ENCODE assay signal across 9 cellular contexts in genomic region chr3:94336076-94336741, GRCh38.
DNase-seq lines count a peak whose midpoint lies in the region; ATAC-seq and TF ChIP-seq lines count a peak whose summit lies in the region.
"Had no signal": no experiment of that assay in that cellular context is flagged by ENCODE, and none has a peak within 500 bp of the region (broad histone marks: within the 10 kb centered on the region; RNA-seq: fewer than 3 reads in every experiment).

No MANE protein-coding gene starts in this region.

- H3K4me3 ChIP-seq in AG04449 (ENCODE audit: low read depth, low read length) (no peak overlapping the region), WERI-Rb-1 (ENCODE audit: low read depth, low read length) (no peak overlapping the region), iPS DF 6.9 (ENCODE audit: low read length) (no peak overlapping the region)

- peak; percentile 10 for DNase-seq in AG04449 (ENCODE audit: low read depth, low spot score)
- no peak for DNase-seq in WERI-Rb-1
- peak; percentile 41 for DNase-seq in iPS DF 6.9 (ENCODE audit: low read depth, low spot score)
- no peak for DNase-seq in activated CD8-positive, alpha-beta memory T cell treated with anti-CD3 and anti-CD28 coated beads, Interleukin-2, amount 10 ng/mL, durations not matched to agents 7 days and 5 days
- no peak for DNase-seq in NCI-H146 (lab: John Stamatoyannopoulos, UW)

- no peaks in the 10 kb centered on the region for H3K4me1 ChIP-seq in iPS DF 6.9 (ENCODE audit: control insufficient read depth, insufficient read depth, low read length)

- H3K27me3 Mint-ChIP-seq in activated CD8-positive, alpha-beta memory T cell treated with anti-CD3 and anti-CD28 coated beads, Interleukin-2, amount 10 ng/mL, durations not matched to agents 7 days and 5 days, result no peaks in the 10 kb centered on the region

- peaks cover 28% of the 10 kb centered on the region for H3K27me3 ChIP-seq in WERI-Rb-1 (ENCODE audit: insufficient read depth, low read depth, severe bottlenecking)
- H3K27me3 ChIP-seq in iPS DF 6.9 (ENCODE audit: control insufficient read depth, insufficient read depth, low read length), result no peaks in the 10 kb centered on the region

- TF ChIP-seq CTCF in AG04449 (IDR thresholded peaks at IDR 0.05; ENCODE audit: insufficient read depth, low read length, missing control alignments) (peak; percentile 50), WERI-Rb-1 (IDR thresholded peaks at IDR 0.05; ENCODE audit: low read depth, low read length) (peak; percentile 47)

- H3K9me3 Mint-ChIP-seq in activated CD8-positive, alpha-beta memory T cell treated with anti-CD3 and anti-CD28 coated beads, Interleukin-2, amount 10 ng/mL, durations not matched to agents 7 days and 5 days (ENCODE audit: low read depth), result no peaks in the 10 kb centered on the region

- POLR2A ChIA-PET in AG04449 (lab: Yijun Ruan, JAX), result no interaction called here

- no peaks in the 10 kb centered on the region for H3K36me3 ChIP-seq in WERI-Rb-1
- H3K36me3 ChIP-seq in iPS DF 6.9 (ENCODE audit: control insufficient read depth, insufficient read depth, low read length), result no peaks in the 10 kb centered on the region

- ATAC-seq in HG02610 (IDR thresholded peaks at IDR 0.05; ENCODE audit: unreplicated experiment) (peak; percentile 39), HG03097 (IDR thresholded peaks at IDR 0.05; ENCODE audit: low FRiP score, unreplicated experiment) (no peak), HG02884 (IDR thresholded peaks at IDR 0.05; ENCODE audit: unreplicated experiment) (no peak)
- no peak for ATAC-seq in activated CD8-positive, alpha-beta memory T cell treated with anti-CD3 and anti-CD28 coated beads, Interleukin-2, amount 10 ng/mL, durations not matched to agents 7 days and 5 days

- H3K27ac Mint-ChIP-seq in activated CD8-positive, alpha-beta memory T cell treated with anti-CD3 and anti-CD28 coated beads, Interleukin-2, amount 10 ng/mL, durations not matched to agents 7 days and 5 days, result no peak overlapping the region
- H3K27ac Mint-ChIP-seq: activated naive CD8-positive, alpha-beta T cell had no signal

- no peak overlapping the region for H3K4me3 Mint-ChIP-seq in activated CD8-positive, alpha-beta memory T cell treated with anti-CD3 and anti-CD28 coated beads, Interleukin-2, amount 10 ng/mL, durations not matched to agents 7 days and 5 days
- H3K4me3 Mint-ChIP-seq: activated naive CD8-positive, alpha-beta T cell had no signal

- no CpG with 5 or more reads among the region's 3 CpGs for WGBS in iPS DF 6.9 (ENCODE audit: insufficient coverage, insufficient read length)

- H3K27ac ChIP-seq in WERI-Rb-1, result no peak overlapping the region
- no peak overlapping the region for H3K27ac ChIP-seq in iPS DF 6.9 (ENCODE audit: low read length)

- no peaks in the 10 kb centered on the region for H3K36me3 Mint-ChIP-seq in activated CD8-positive, alpha-beta memory T cell treated with anti-CD3 and anti-CD28 coated beads, Interleukin-2, amount 10 ng/mL, durations not matched to agents 7 days and 5 days
- H3K36me3 Mint-ChIP-seq: activated naive CD8-positive, alpha-beta T cell had no signal

- H3K4me1 Mint-ChIP-seq in activated CD8-positive, alpha-beta memory T cell treated with anti-CD3 and anti-CD28 coated beads, Interleukin-2, amount 10 ng/mL, durations not matched to agents 7 days and 5 days, result no peaks in the 10 kb centered on the region

- no peaks in the 10 kb centered on the region for H3K9me3 ChIP-seq in WERI-Rb-1 (ENCODE audit: severe bottlenecking)
- no peaks in the 10 kb centered on the region for H3K9me3 ChIP-seq in iPS DF 6.9 (ENCODE audit: control insufficient read depth, insufficient read depth, low read length)

- CTCF ChIA-PET in AG04449 (lab: Yijun Ruan, JAX), result interaction anchor here (1.2 kb wide), 1 partner anchor 10 kb away, joined by 4 read pairs; no protein-coding TSS in a partner anchor
- CTCF ChIA-PET in activated CD8-positive, alpha-beta memory T cell treated with anti-CD3 and anti-CD28 coated beads, Interleukin-2, amount 10 ng/mL, durations not matched to agents 7 days and 5 days (lab: Charles Lee), result no interaction called here

Comparison
In these comparisons a context has a peak if more than half of its experiments do, and no peak if none do; other contexts are left out.
1. DNase-seq: peak in AG04449 (single experiment) and iPS DF 6.9 (single experiment); none in WERI-Rb-1 (single experiment), activated CD8-positive, alpha-beta memory T cell treated with anti-CD3 and anti-CD28 coated beads, Interleukin-2, amount 10 ng/mL, durations not matched to agents 7 days and 5 days (single experiment) and NCI-H146 (single experiment).